34 cellular contexts compared by ENCODE assay signal in genomic region chr11:122391049-122391448, GRCh38.
"Had no signal": no experiment of that assay in that cellular context is flagged by ENCODE, and none has a peak within 500 bp of the region (broad histone marks: within the 10 kb centered on the region; RNA-seq: fewer than 3 reads in every experiment).

No MANE protein-coding gene starts in this region.

- DNase-seq: activated effector memory CD4-positive, alpha-beta T cell treated with anti-CD3 and anti-CD28 coated beads, Interleukin-2, amount 50 U/mL, for 16 hours; activated effector memory CD4-positive, alpha-beta T cell treated with Interleukin-2 at 50 U/mL for 16 hours; activated gamma-delta T cell; activated gamma-delta T cell treated with Interleukin-2 at 50 U/mL for 16 hours; activated naive CD4-positive, alpha-beta T cell; activated naive CD4-positive, alpha-beta T cell treated with anti-CD3 and anti-CD28 coated beads for 36 hours; activated naive CD4-positive, alpha-beta T cell treated with anti-CD3 and anti-CD28 coated beads, Interleukin-2, amount 10 ng/mL, durations not matched to agents 7 days and 5 days; activated naive CD4-positive, alpha-beta T cell treated with anti-CD3 and anti-CD28 coated beads, Interleukin-2, amount 50 U/mL, for 16 hours; activated naive CD4-positive, alpha-beta T cell treated with Interleukin-2 at 50 U/mL for 16 hours; activated naive CD8-positive, alpha-beta T cell treated with anti-CD3 and anti-CD28 coated beads for 36 hours; activated naive CD8-positive, alpha-beta T cell treated with anti-CD3 and anti-CD28 coated beads, Interleukin-2, amount 10 ng/mL, durations not matched to agents 7 days and 5 days; activated naive CD8-positive, alpha-beta T cell treated with anti-CD3 and anti-CD28 coated beads, Interleukin-2, amount 50 U/mL, for 24 hours; activated T-cell treated with anti-CD3 and anti-CD28 coated beads, Interleukin-2, amount 50 U/mL, for 1 hour; activated T-cell treated with anti-CD3 and anti-CD28 coated beads, Interleukin-2, amount 50 U/mL, for 24 hours; activated T-cell treated with anti-CD3 and anti-CD28 coated beads, Interleukin-2, amount 50 U/mL, for 4 hours; activated T-cell treated with anti-CD3 and anti-CD28 coated beads, Interleukin-2, amount 50 U/mL, for 48 hours; activated T-cell treated with anti-CD3 and anti-CD28 coated beads, Interleukin-2, amount 50 U/mL, for 72 hours; adrenal gland; amniotic stem cell; amygdala; anterior cingulate cortex; aorta; body of pancreas; brain microvascular endothelial cell; caudate nucleus; central memory CD4-positive, alpha-beta T cell; cerebellar nuclear complex had no signal

- H3K4me3 ChIP-seq: adrenal gland, ascending aorta, body of pancreas, breast epithelium, cardiac muscle cell had no signal

- H3K27ac ChIP-seq: adrenal gland, ascending aorta, body of pancreas, brain microvascular endothelial cell, breast epithelium, cardiac muscle cell had no signal

- H3K36me3 ChIP-seq: adrenal gland, ascending aorta, brain microvascular endothelial cell, breast epithelium, cardiac muscle cell had no signal

- H3K27me3 ChIP-seq: adrenal gland, ascending aorta, body of pancreas, brain microvascular endothelial cell, breast epithelium, cardiac muscle cell had no signal

- H3K9me3 ChIP-seq: adrenal gland, ascending aorta, body of pancreas, breast epithelium had no signal

- H3K4me1 ChIP-seq: adrenal gland, ascending aorta, body of pancreas, breast epithelium had no signal

- FAIRE-seq: astrocyte, bronchial epithelial cell had no signal

- ATAC-seq: activated naive CD4-positive, alpha-beta T cell treated with anti-CD3 and anti-CD28 coated beads, Interleukin-2, amount 50 U/mL, for 72 hours; activated naive CD8-positive, alpha-beta T cell treated with anti-CD3 and anti-CD28 coated beads, Interleukin-2, amount 50 U/mL, for 24 hours; activated T-cell treated with anti-CD3 and anti-CD28 coated beads, Interleukin-2, amount 50 U/mL, for 4 hours; activated T-cell treated with anti-CD3 and anti-CD28 coated beads, Interleukin-2, amount 50 U/mL, for 72 hours; activated T-helper 17 cell treated with anti-CD3 and anti-CD28 coated beads, Interleukin-2, amount 50 U/mL, for 72 hours; body of pancreas had no signal
